ENCODE assay signal across 21 cellular contexts in the genomic region with DNA sequence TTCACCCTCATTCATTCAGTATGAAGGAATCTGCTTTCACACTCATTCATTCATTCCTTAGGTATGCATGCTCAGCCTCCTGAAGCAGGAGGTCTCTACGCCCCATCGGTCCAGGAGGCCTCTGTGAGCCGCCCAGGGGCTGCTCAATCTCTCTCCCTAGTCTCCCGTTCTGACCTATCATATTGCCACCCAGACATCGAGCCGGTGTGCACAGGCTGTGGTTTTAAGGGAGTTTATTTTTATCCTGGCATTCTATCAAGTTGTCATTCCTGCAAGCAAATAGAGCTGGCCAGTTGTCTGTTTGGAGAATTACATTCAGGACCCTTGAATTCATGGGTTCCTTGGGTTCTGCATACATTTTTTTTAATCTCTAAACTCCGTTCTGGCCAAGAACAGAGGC.
A peak's percentile ranks its signal among the peaks of the same experiment; 100 is the strongest.
DNase-seq lines count a peak whose midpoint lies in the region; ATAC-seq and TF ChIP-seq lines count a peak whose summit lies in the region.
"Had no signal": no experiment of that assay in that cellular context is flagged by ENCODE, and none has a peak within 500 bp of the region (broad histone marks: within the 10 kb centered on the region; RNA-seq: fewer than 3 reads in every experiment).

No MANE protein-coding gene starts in this region.

- H3K9me3 ChIP-seq in neuronal stem cell (replicated peaks in 1 of 2; ENCODE audit: control insufficient read depth in 2 of 2, insufficient read depth in 1 of 2, low read depth in 1 of 2, low read length in 2 of 2), result no peaks in the 10 kb centered on the region

- no peaks in the 10 kb centered on the region for H3K4me1 ChIP-seq in neuronal stem cell (ENCODE audit: control insufficient read depth in 2 of 2, insufficient read depth in 1 of 2, low read depth in 1 of 2, low read length in 2 of 2)

- CTCF ChIA-PET in T-cell (lab: Charles Lee), result no interaction called here

- H2AFZ ChIP-seq in neuronal stem cell (ENCODE audit: low read length), result no peak overlapping the region
- H2AFZ ChIP-seq: PC-9 had no signal

- no peak overlapping the region for H3K4ac ChIP-seq in neuronal stem cell (ENCODE audit: low read length)

- no peak overlapping the region for H2BK5ac ChIP-seq in neuronal stem cell (ENCODE audit: low read length)

- no peak overlapping the region for H4K8ac ChIP-seq in neuronal stem cell (ENCODE audit: low read depth, low read length)

- no peaks in the 10 kb centered on the region for H3K27me3 ChIP-seq in neuronal stem cell (ENCODE audit: control insufficient read depth in 3 of 3, insufficient read depth in 3 of 3, low read depth in 1 of 3, low read length in 3 of 3)

- no peak overlapping the region for H2BK120ac ChIP-seq in neuronal stem cell (ENCODE audit: low read depth, low read length)

- H2BK12ac ChIP-seq in neuronal stem cell (ENCODE audit: low read length), result no peak overlapping the region

- H2BK15ac ChIP-seq in neuronal stem cell (ENCODE audit: low read length), result no peak overlapping the region

- peaks cover 11% of the 10 kb centered on the region for H3K4me1 Mint-ChIP-seq in neural crest cell
- H3K4me1 Mint-ChIP-seq in T-cell, result no peaks in the 10 kb centered on the region
- H3K4me1 Mint-ChIP-seq: B cell; CD4-positive, CD25-positive, alpha-beta regulatory T cell had no signal

- H3K4me3 Mint-ChIP-seq in neural crest cell (no peak overlapping the region), T-cell (no peak overlapping the region)
- H3K4me3 Mint-ChIP-seq: B cell; CD4-positive, CD25-positive, alpha-beta regulatory T cell had no signal

- no peaks in the 10 kb centered on the region for H3K79me1 ChIP-seq in neuronal stem cell (ENCODE audit: low read depth, low read length)

- no peak overlapping the region for H3K4me3 ChIP-seq in choroid plexus epithelial cell (ENCODE audit: low read depth, low read length)
- H3K4me3 ChIP-seq in neuronal stem cell (ENCODE audit: low read length in 2 of 2), result no peak overlapping the region
- H3K4me3 ChIP-seq: GM12878, PC-9 had no signal

- no peak overlapping the region for H3K14ac ChIP-seq in neuronal stem cell (ENCODE audit: low read length)

- H3K36me3 Mint-ChIP-seq in neural crest cell (ENCODE audit: low read depth), result no peaks in the 10 kb centered on the region
- no peaks in the 10 kb centered on the region for H3K36me3 Mint-ChIP-seq in T-cell
- H3K36me3 Mint-ChIP-seq: CD4-positive, CD25-positive, alpha-beta regulatory T cell had no signal

- no peak for ATAC-seq in T-cell (replicated peaks in 1 of 4)
- ATAC-seq: GM12878, HepG2 had no signal

- no peak overlapping the region for H3K23ac ChIP-seq in neuronal stem cell (ENCODE audit: low read depth, low read length, poor library complexity)

- H3K27ac ChIP-seq in neuronal stem cell (replicated peaks; ENCODE audit: low read length), result no peak overlapping the region
- H3K27ac ChIP-seq: PC-9 had no signal

- H3K18ac ChIP-seq in neuronal stem cell (ENCODE audit: low read length), result no peak overlapping the region

- no peaks in the 10 kb centered on the region for H3K9me3 Mint-ChIP-seq in neural crest cell
- H3K9me3 Mint-ChIP-seq in T-cell, result no peaks in the 10 kb centered on the region

- H3K27ac Mint-ChIP-seq in neural crest cell (ENCODE audit: unreplicated experiment) (peak overlapping the region; percentile 35), T-cell (no peak overlapping the region)
- H3K27ac Mint-ChIP-seq: B cell; CD4-positive, CD25-positive, alpha-beta regulatory T cell had no signal

- no peak overlapping the region for H4K91ac ChIP-seq in neuronal stem cell (ENCODE audit: low read depth, low read length, poor library complexity)

- no peaks in the 10 kb centered on the region for H3K36me3 ChIP-seq in neuronal stem cell (replicated peaks in 1 of 2; ENCODE audit: control insufficient read depth in 2 of 2, insufficient read depth in 2 of 2, low read length in 2 of 2)

- no peak overlapping the region for H3K9ac ChIP-seq in neuronal stem cell (ENCODE audit: low read depth, low read length, poor library complexity)

- POLR2A ChIA-PET in T-cell (lab: Charles Lee), result no interaction called here

- H3K4me2 ChIP-seq in neuronal stem cell (ENCODE audit: insufficient read depth, low read length, poor library complexity, severe bottlenecking), result no peak overlapping the region
- H3K4me2 ChIP-seq: PC-9 had no signal

- no peaks in the 10 kb centered on the region for H3K27me3 Mint-ChIP-seq in neural crest cell (ENCODE audit: low read depth)
- H3K27me3 Mint-ChIP-seq in T-cell, result peaks cover 4 to 8% of the 10 kb centered on the region in 2 donors
- H3K27me3 Mint-ChIP-seq: B cell; CD4-positive, CD25-positive, alpha-beta regulatory T cell had no signal

- no peak overlapping the region for H2AK5ac ChIP-seq in neuronal stem cell (ENCODE audit: low read depth, low read length)

- peak; percentile 12 for DNase-seq in EL
- DNase-seq in RPMI8226, result peak; percentile 7
- peak; percentile 24 for DNase-seq in choroid plexus epithelial cell (ENCODE audit: low read depth)
- DNase-seq in neural crest cell (ENCODE audit: low read depth, low spot score), result no peak
- no peak for DNase-seq in NOMO-1 treated with DMSO at 0.1 percent for 48 hours (lab: John Stamatoyannopoulos, UW; ENCODE audit: unreplicated experiment)
- DNase-seq in T-cell, result no peak
- DNase-seq in activated CD4-positive, alpha-beta T cell treated with anti-CD3 and anti-CD28 coated beads for 1 hour, result no peak
- no peak for DNase-seq in neuronal stem cell (ENCODE audit: low spot score)
- DNase-seq: 8988T; CD4-positive, CD25-positive, alpha-beta regulatory T cell; COR-L47; DMS 273 treated with DMSO at 0.1 percent for 48 hours; KG1; NCI-H1417 treated with DMSO at 0.1 percent for 48 hours; NCI-H187 treated with DMSO at 0.1 percent for 48 hours; NCI-H2227 treated with DMSO at 0.1 percent for 48 hours; NCI-H524; PC-9 had no signal

- WGBS in neuronal stem cell (ENCODE audit: extremely low coverage in 2 of 2, insufficient read length in 2 of 2, insufficient replicate concordance in 1 of 2), 2 donors, result no CpG with 5 or more reads among the region's 7 CpGs

- TF ChIP-seq CTCF in choroid plexus epithelial cell (conservative IDR thresholded peaks at IDR 0.05; ENCODE audit: low read depth, low read length) (no peak), neural crest cell (conservative IDR thresholded peaks at IDR 0.05) (no peak)

Comparison
In these comparisons a context has a peak if more than half of its experiments do, and no peak if none do; other contexts are left out.
1. DNase-seq: peak in EL (single experiment), RPMI8226 (single experiment) and choroid plexus epithelial cell (single experiment); none in neural crest cell (single experiment), NOMO-1 treated with DMSO at 0.1 percent for 48 hours (single experiment), T-cell (0 of 34), activated CD4-positive, alpha-beta T cell treated with anti-CD3 and anti-CD28 coated beads for 1 hour (single experiment) and neuronal stem cell (single experiment).